Comparison of ENCODE assay signal across 32 cellular contexts in the genomic region with DNA sequence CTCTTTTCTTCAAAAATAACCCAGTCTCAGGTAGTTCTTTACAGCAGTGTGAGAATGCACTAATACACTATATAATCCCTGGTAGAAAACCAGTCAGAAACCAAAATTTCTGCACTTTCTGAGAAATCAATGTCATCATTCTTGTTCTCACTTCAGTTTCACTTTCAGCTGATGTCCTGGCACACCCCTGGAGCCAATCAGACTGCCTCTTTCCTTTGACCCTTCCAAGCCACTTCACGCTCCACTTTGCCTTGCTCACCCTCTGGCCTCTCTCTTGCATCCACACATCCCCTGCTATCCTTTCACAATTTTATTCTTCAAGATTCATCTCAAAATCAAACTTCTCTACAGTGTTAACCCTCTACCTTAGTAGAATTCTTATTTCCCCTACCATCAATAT.
"Had no signal": no experiment of that assay in that cellular context is flagged by ENCODE, and none has a peak within 500 bp of the region (broad histone marks: within the 10 kb centered on the region; RNA-seq: fewer than 3 reads in every experiment).

No MANE protein-coding gene starts in this region.

- H3K9me3 ChIP-seq: SJCRH30 had no signal

- H3K27ac ChIP-seq: adrenal gland, body of pancreas, breast epithelium, SJCRH30, SK-N-MC, WERI-Rb-1 had no signal

- H3K4me1 ChIP-seq: adrenal gland, body of pancreas, breast epithelium, SJCRH30 had no signal

- H3K27me3 ChIP-seq: adrenal gland, body of pancreas, breast epithelium, MG63, SJCRH30 had no signal

- DNase-seq: activated CD4-positive, alpha-beta memory T cell treated with anti-CD3 and anti-CD28 coated beads, Interleukin-2, amount 10 ng/mL, durations not matched to agents 7 days and 5 days; activated CD4-positive, alpha-beta T cell treated with anti-CD3 and anti-CD28 coated beads for 1 hour; activated CD4-positive, alpha-beta T cell treated with anti-CD3 and anti-CD28 coated beads for 48 hours; activated CD4-positive, CD25-positive, alpha-beta regulatory T cell; activated CD8-positive, alpha-beta memory T cell treated with anti-CD3 and anti-CD28 coated beads for 24 hours; activated CD8-positive, alpha-beta memory T cell treated with anti-CD3 and anti-CD28 coated beads, Interleukin-2, amount 10 ng/mL, durations not matched to agents 7 days and 5 days; activated CD8-positive, alpha-beta memory T cell treated with anti-CD3 and anti-CD28 coated beads, Interleukin-2, amount 50 U/mL, for 48 hours; activated effector memory CD4-positive, alpha-beta T cell treated with anti-CD3 and anti-CD28 coated beads, Interleukin-2, amount 50 U/mL, for 16 hours; activated naive CD4-positive, alpha-beta T cell; activated naive CD4-positive, alpha-beta T cell treated with anti-CD3 and anti-CD28 coated beads, Interleukin-2, amount 50 U/mL, for 16 hours; activated T-cell treated with anti-CD3 and anti-CD28 coated beads, Interleukin-2, amount 50 U/mL, for 48 hours; adrenal gland; body of pancreas; Kasumi-1; MG63; MV-4-11; NCI-H1092; NCI-H1436 treated with DMSO at 0.1 percent for 48 hours; NCI-H187; NCI-H2029 treated with DMSO at 0.1 percent for 48 hours; NCI-H2107; NCI-H2171; NCI-H510A; NCI-H526; NCI-H748 treated with DMSO at 0.1 percent for 48 hours; SHP77; SJCRH30; T1000; WERI-Rb-1 had no signal

- H3K4me3 ChIP-seq: adrenal gland, body of pancreas, breast epithelium, MG63, SJCRH30, SK-N-MC had no signal

- ATAC-seq: activated CD8-positive, alpha-beta memory T cell treated with anti-CD3 and anti-CD28 coated beads, Interleukin-2, amount 10 ng/mL, durations not matched to agents 7 days and 5 days; body of pancreas had no signal

- FAIRE-seq: astrocyte had no signal

- H3K36me3 ChIP-seq: adrenal gland, breast epithelium, MG63, SJCRH30, WERI-Rb-1 had no signal
